In the genomic region with DNA sequence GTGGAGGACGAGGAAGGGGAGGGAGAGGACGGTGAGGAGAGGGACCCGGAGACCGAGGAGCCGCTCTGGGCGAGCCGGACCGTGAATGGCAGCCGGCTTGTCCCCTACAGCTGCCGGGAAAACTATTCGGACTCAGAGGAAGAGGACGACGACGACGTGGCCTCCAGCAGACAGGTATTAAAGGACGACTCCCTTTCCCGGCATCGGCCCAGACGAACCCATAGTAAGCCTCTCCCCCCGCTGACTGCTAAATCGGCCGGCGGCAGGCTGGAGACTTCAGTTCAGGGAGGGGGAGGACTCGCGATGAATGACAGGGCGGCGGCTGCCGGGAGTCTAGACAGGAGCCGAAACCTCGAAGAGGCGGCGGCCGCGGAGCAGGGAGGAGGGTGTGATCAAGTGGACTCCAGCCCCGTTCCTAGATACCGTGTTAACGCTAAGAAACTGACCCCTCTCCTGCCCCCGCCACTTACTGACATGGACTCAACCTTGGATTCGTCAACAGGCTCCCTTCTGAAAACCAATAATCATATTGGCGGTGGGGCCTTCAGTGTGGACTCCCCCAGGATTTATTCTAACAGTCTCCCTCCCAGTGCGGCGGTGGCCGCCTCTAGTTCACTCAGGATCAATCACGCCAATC, we compare ENCODE assay signal across 7 cellular contexts. TPM values are rescaled to one million over a fixed set of nuclear protein-coding genes. Genes with fewer than 3 reads are reported as not detected.
DNase-seq lines count a peak whose midpoint lies in the region; ATAC-seq, FAIRE-seq and TF ChIP-seq lines count a peak whose summit lies in the region.

No MANE protein-coding gene starts in this region.

- DNase-seq in GM13977 (ENCODE audit: low spot score) (peak; percentile 76), NCI-H1048 (lab: John Stamatoyannopoulos, UW) (peak; percentile 22), colonic mucosa (peak; percentile 88), HepG2 (ENCODE audit: low spot score) (peak; percentile 27)
- DNase-seq in activated CD4-positive, alpha-beta T cell treated with anti-CD3 and anti-CD28 coated beads for 1 hour = peak; percentile 37
- peak; percentile 56 to 57 for DNase-seq in stimulated activated CD4-positive, alpha-beta T cell treated with anti-CD3 and anti-CD28 coated beads, Interleukin-4, amount 100 ng/mL, for 4 hours

- peak overlapping the region; percentile 91 for H3K4me2 ChIP-seq in HepG2 (ENCODE audit: low read depth, low read length)

- intact Hi-C loops in colonic mucosa (cut with DNase I) (no loop called here), HepG2 (cut with micrococcal nuclease; ENCODE audit: unreplicated experiment) (loop anchor here (5.0 kb wide), 1 partner anchor 67 kb away; no protein-coding TSS in a partner anchor)

- H3K4me3 ChIP-seq in colonic mucosa = peak overlapping the region; percentile 89
- peak overlapping the region; percentile 92 to 97 (median 94) for H3K4me3 ChIP-seq in HepG2 (replicated peaks in 1 of 3; ENCODE audit: insufficient read depth in 1 of 3, low read depth in 2 of 3, low read length in 3 of 3)

- H3K9ac ChIP-seq in colonic mucosa (ENCODE audit: low read depth in 2 of 2, low read length in 2 of 2) (peak overlapping the region; percentile 91 to 93), HepG2 (ENCODE audit: insufficient read depth, low read depth, low read length) (peak overlapping the region; percentile 94)

- H3K9me3 ChIP-seq in colonic mucosa (no peaks in the 10 kb centered on the region), HepG2 (ENCODE audit: low read length) (no peaks in the 10 kb centered on the region)

- FAIRE-seq in HepG2 (lab: Jason Lieb, UNC) = no peak

- in situ Hi-C loops in GM13977 (cut with MboI; ENCODE audit: low pct_unique_long_range_greater_than_20kb, low sequenced_read_pairs, unreplicated experiment) = loop anchor here (10.0 kb wide), 1 partner anchor 54 kb away; no protein-coding TSS in a partner anchor
- in situ Hi-C loops in HepG2 (cut with HindIII; ENCODE audit: extremely low pct_ligation_motif_present, low pct_unique_long_range_greater_than_20kb) = no loop called here

- ATAC-seq in HG02588 (IDR thresholded peaks at IDR 0.05; ENCODE audit: unreplicated experiment) = peak; percentile 45
- peak; percentile 81 for ATAC-seq in HepG2

- no peak for TF ChIP-seq CTCF in GM13977 (IDR thresholded peaks at IDR 0.05; ENCODE audit: extremely low read depth, insufficient read depth, missing control alignments)
- TF ChIP-seq CTCF in colonic mucosa (IDR thresholded peaks at IDR 0.05) = no peak
- TF ChIP-seq CTCF in HepG2 (CRISPR knock-in tag; IDR thresholded peaks at IDR 0.05) = no peak

- TF ChIP-seq POLR2A in HepG2 (IDR thresholded peaks at IDR 0.05; ENCODE audit: insufficient read depth in 1 of 2, low read depth in 2 of 2, low read length in 2 of 2) = 0 out of 4 replicates have a peak, but pooled peaks of 1 of the 2 experiments have one; percentile 26

- BruUV-seq in HepG2 (replicated peaks; lab: Mats Ljungman, UMichigan) = no TSS peak

- WGBS in HepG2 (ENCODE audit: low lambda C conversion rate) = 1% methylated on average over 18 of the region's 44 CpGs

- H3K4me1 ChIP-seq in colonic mucosa = peaks cover 14% of the 10 kb centered on the region
- peaks cover 43% of the 10 kb centered on the region for H3K4me1 ChIP-seq in HepG2 (ENCODE audit: insufficient read depth, low read length)

- H3K27ac ChIP-seq in colonic mucosa (peak overlapping the region; percentile 90), HepG2 (ENCODE audit: extremely low read length, insufficient read depth, low read length) (peak overlapping the region; percentile 88)

- TF ChIP-seq EP300 in HepG2 (IDR thresholded peaks at IDR 0.05; ENCODE audit: low read depth in 2 of 2, low read length in 2 of 2) = no peak
- no peak for TF ChIP-seq EP300 in HepG2 (CRISPR knock-in tag; IDR thresholded peaks at IDR 0.05; ENCODE audit: borderline replicate concordance)

- H3K36me3 ChIP-seq in colonic mucosa (no peaks in the 10 kb centered on the region), HepG2 (replicated peaks in 1 of 2; ENCODE audit: control insufficient read depth in 1 of 2, insufficient read depth in 2 of 2, low read length in 2 of 2) (no peaks in the 10 kb centered on the region; a peak in 1 of 5 replicates)

- POLR2A ChIA-PET in HepG2 (lab: Yijun Ruan, JAX) = interaction anchor here (1.3 to 3.1 kb wide), 5 partner anchors 11 to 999 kb away, joined by 3 to 8 read pairs (median 7); a partner anchor contains a TSS

- CTCF ChIA-PET in HepG2 (lab: Yijun Ruan, JAX; ENCODE audit: low intra/inter-chr PET ratio, low total read pairs) = no interaction called here

- peaks cover 46% of the 10 kb centered on the region for H4K20me1 ChIP-seq in HepG2 (ENCODE audit: insufficient read depth, low read length)

- TF ChIP-seq RAD21 in HepG2 (CRISPR knock-in tag; IDR thresholded peaks at IDR 0.05) = 0 out of 2 replicates have a peak, but pooled peaks have one; percentile 11

- H3K27me3 ChIP-seq in colonic mucosa = no peaks in the 10 kb centered on the region
- no peaks in the 10 kb centered on the region; a peak in 1 of 5 replicates for H3K27me3 ChIP-seq in HepG2 (ENCODE audit: control insufficient read depth in 1 of 2, insufficient read depth in 2 of 2, low read length in 2 of 2)

- no peak overlapping the region for H2AFZ ChIP-seq in HepG2 (ENCODE audit: low read length)

- H3K79me2 ChIP-seq in HepG2 (ENCODE audit: insufficient read depth, low read length) = peaks cover 58% of the 10 kb centered on the region

TF ChIP-seq in HepG2, 621 proteins besides CTCF, POLR2A, EP300 and RAD21 (continues in another document):
- TF ChIP-seq ARNTL (CRISPR knock-in tag; IDR thresholded peaks at IDR 0.05) = 0 out of 2 replicates have a peak, but pooled peaks have one; percentile 22

RNA-seq across cellular contexts. Expression of a gene that starts 1.0 kb away (rescaled TPM):
- total RNA-seq in colonic mucosa (10 to 100 TPM; 28.9 to 35.6 TPM), HepG2 (2016; rRNA removed; fragmentation: Illumina TruSeq; extraction: Trizol) (12.3 and 18.7 TPM in 2 replicates)
- total RNA-seq in HepG2 (2016; cell fraction: cytosol; rRNA removed; fragmentation: Illumina TruSeq; extraction: Trizol; ENCODE audit: low read depth) = 2.2 and 2.6 TPM in 2 replicates
- total RNA-seq in HepG2 (2016; cell fraction: insoluble cytoplasmic fraction; rRNA removed; fragmentation: Illumina TruSeq; extraction: Trizol) = 12.9 and 19.6 TPM in 2 replicates
- total RNA-seq in HepG2 (2016; cell fraction: membrane; rRNA removed; fragmentation: Illumina TruSeq; extraction: Trizol) = 3.5 and 4.4 TPM in 2 replicates
- total RNA-seq in HepG2 (2016; cell fraction: nucleus; rRNA removed; fragmentation: Illumina TruSeq; extraction: Trizol) = 35.1 and 35.6 TPM in 2 replicates
- 7.0 and 9.3 TPM in 2 replicates for polyA plus RNA-seq in HepG2 (2011; rRNA removed)
- 3.0 and 4.1 TPM in 2 replicates for polyA plus RNA-seq in HepG2 (2011; cell fraction: cytosol; rRNA removed)
- polyA plus RNA-seq in HepG2 (2011; cell fraction: nucleus; rRNA removed) = 8.9 and 12.1 TPM in 2 replicates
- polyA plus RNA-seq in HepG2 (2012) = 9.7 and 12.5 TPM in 2 replicates
- polyA plus RNA-seq in HepG2 (2016; cell fraction: cytosol; fragmentation: Illumina TruSeq; extraction: Trizol; ENCODE audit: low read depth) = 0.48 and 0.51 TPM in 2 replicates
- 7.0 and 7.5 TPM in 2 replicates for polyA plus RNA-seq in HepG2 (2016; cell fraction: insoluble cytoplasmic fraction; fragmentation: Illumina TruSeq; extraction: Trizol; ENCODE audit: low read depth)
- 1.00 and 1.2 TPM in 2 replicates for polyA plus RNA-seq in HepG2 (2016; cell fraction: membrane; fragmentation: Illumina TruSeq; extraction: Trizol; ENCODE audit: low read depth)
- polyA plus RNA-seq in HepG2 (2016; cell fraction: nucleus; fragmentation: Illumina TruSeq; extraction: Trizol; ENCODE audit: insufficient read depth, low read depth) = 32.6 and 32.9 TPM in 2 replicates
- 9.1 and 9.5 TPM in 2 replicates for polyA minus RNA-seq in HepG2 (2011; rRNA and poly(A)+ RNA removed; ENCODE audit: low replicate concordance)
- polyA minus RNA-seq in HepG2 (2011; cell fraction: cytosol; rRNA and poly(A)+ RNA removed) = 11.1 and 11.5 TPM in 2 replicates
- 36.2 and 40.9 TPM in 2 replicates for polyA minus RNA-seq in HepG2 (2011; cell fraction: nucleus; rRNA and poly(A)+ RNA removed)

RNA-seq across cellular contexts. Expression of a gene that starts 49.3 kb away (rescaled TPM):
- total RNA-seq in colonic mucosa = under 1 TPM in 1 of 2 donors, not detected in 1; 0.20 TPM
- total RNA-seq in HepG2 (2016; rRNA removed; fragmentation: Illumina TruSeq; extraction: Trizol) = not detected in 2 replicates
- total RNA-seq in HepG2 (2016; cell fraction: cytosol; rRNA removed; fragmentation: Illumina TruSeq; extraction: Trizol; ENCODE audit: low read depth) = not detected in 2 replicates
- not detected in 2 replicates for total RNA-seq in HepG2 (2016; cell fraction: insoluble cytoplasmic fraction; rRNA removed; fragmentation: Illumina TruSeq; extraction: Trizol)
- total RNA-seq in HepG2 (2016; cell fraction: membrane; rRNA removed; fragmentation: Illumina TruSeq; extraction: Trizol) = not detected in 2 replicates
- not detected in 2 replicates for total RNA-seq in HepG2 (2016; cell fraction: nucleus; rRNA removed; fragmentation: Illumina TruSeq; extraction: Trizol)
- polyA plus RNA-seq in HepG2 (2011; rRNA removed) = not detected in 2 replicates
- polyA plus RNA-seq in HepG2 (2011; cell fraction: cytosol; rRNA removed) = not detected in 2 replicates
- polyA plus RNA-seq in HepG2 (2011; cell fraction: nucleus; rRNA removed) = not detected in 2 replicates
- not detected in 2 replicates for polyA plus RNA-seq in HepG2 (2012)
- not detected in 2 replicates for polyA plus RNA-seq in HepG2 (2016; cell fraction: cytosol; fragmentation: Illumina TruSeq; extraction: Trizol; ENCODE audit: low read depth)
- not detected in 2 replicates for polyA plus RNA-seq in HepG2 (2016; cell fraction: insoluble cytoplasmic fraction; fragmentation: Illumina TruSeq; extraction: Trizol; ENCODE audit: low read depth)
- not detected in 2 replicates for polyA plus RNA-seq in HepG2 (2016; cell fraction: membrane; fragmentation: Illumina TruSeq; extraction: Trizol; ENCODE audit: low read depth)
- polyA plus RNA-seq in HepG2 (2016; cell fraction: nucleus; fragmentation: Illumina TruSeq; extraction: Trizol; ENCODE audit: insufficient read depth, low read depth) = not detected in 2 replicates
- polyA minus RNA-seq in HepG2 (2011; rRNA and poly(A)+ RNA removed; ENCODE audit: low replicate concordance) = not detected in 2 replicates
- not detected in 2 replicates for polyA minus RNA-seq in HepG2 (2011; cell fraction: cytosol; rRNA and poly(A)+ RNA removed)
- not detected in 2 replicates for polyA minus RNA-seq in HepG2 (2011; cell fraction: nucleus; rRNA and poly(A)+ RNA removed)

Comparison
In these comparisons a context has a peak if more than half of its experiments do, and no peak if none do; other contexts are left out.
1. Peak in every context shown above with its lines: DNase-seq, ATAC-seq, H3K4me3 ChIP-seq and H3K27ac ChIP-seq.
2. DNase-seq: peak in every context shown above with its lines; median percentile 88 in colonic mucosa; 76 in GM13977; 56 in stimulated activated CD4-positive, alpha-beta T cell treated with anti-CD3 and anti-CD28 coated beads, Interleukin-4, amount 100 ng/mL, for 4 hours; 37 in activated CD4-positive, alpha-beta T cell treated with anti-CD3 and anti-CD28 coated beads for 1 hour; 27 in HepG2; 22 in NCI-H1048.